17 cellular contexts compared by ENCODE assay signal in the genomic region with DNA sequence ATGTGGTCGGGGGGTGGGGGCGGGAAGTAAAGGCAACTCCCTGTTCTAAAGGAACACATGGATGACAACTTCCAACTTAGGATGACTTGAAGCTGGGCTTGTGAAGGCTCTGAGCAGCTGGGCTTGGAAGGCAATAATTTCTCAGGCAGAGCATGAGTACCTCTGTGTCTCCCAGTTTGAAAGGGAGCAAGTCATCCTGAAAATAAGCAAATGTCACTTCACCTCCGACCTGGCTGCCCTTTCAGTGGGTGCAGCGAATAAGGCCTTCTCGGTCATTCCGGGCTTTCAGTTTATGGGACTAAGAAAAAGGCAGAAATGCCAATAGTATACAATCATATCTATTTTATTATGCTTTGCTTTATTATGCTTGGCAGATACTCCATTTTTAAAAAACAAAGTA. TPM values are rescaled to one million over a fixed set of nuclear protein-coding genes. Genes with fewer than 3 reads are reported as not detected.
DNase-seq lines count a peak whose midpoint lies in the region; ATAC-seq, FAIRE-seq and TF ChIP-seq lines count a peak whose summit lies in the region.
"Had no signal": no experiment of that assay in that cellular context is flagged by ENCODE, and none has a peak within 500 bp of the region (broad histone marks: within the 10 kb centered on the region; RNA-seq: fewer than 3 reads in every experiment).

No MANE protein-coding gene starts in this region.

- TF ChIP-seq POLR2A in K562 (conservative IDR thresholded peaks at IDR 0.05): no peak
- no peak for TF ChIP-seq POLR2A in esophagus squamous epithelium (IDR thresholded peaks at IDR 0.05)

- peaks cover 4% of the 10 kb centered on the region for H3K9me1 ChIP-seq in K562 (ENCODE audit: control insufficient read depth, insufficient read depth, low read length)

- no peaks in the 10 kb centered on the region for H3K36me3 ChIP-seq in ACC112 (ENCODE audit: insufficient read depth, low read length)
- no peaks in the 10 kb centered on the region for H3K36me3 ChIP-seq in K562 (ENCODE audit: control insufficient read depth, insufficient read depth, low read length)
- H3K36me3 ChIP-seq in MM.1S (replicated peaks; ENCODE audit: insufficient read depth, low read length): no peaks in the 10 kb centered on the region
- no peaks in the 10 kb centered on the region for H3K36me3 ChIP-seq in esophagus squamous epithelium
- H3K36me3 ChIP-seq: right atrium auricular region had no signal

- no peaks in the 10 kb centered on the region for H3F3A ChIP-seq in MM.1S (ENCODE audit: insufficient read depth, low read length)

- TF ChIP-seq EP300 in K562 (IDR thresholded peaks at IDR 0.05; ENCODE audit: low read length): no peak

- H2AFZ ChIP-seq in ACC112 (ENCODE audit: low read length, unreplicated experiment) (no peak overlapping the region), K562 (ENCODE audit: low read depth, low read length) (peak overlapping the region; percentile 48; the same call in 1 of the 2 replicates), MM.1S (ENCODE audit: low read length) (no peak overlapping the region)

- TF ChIP-seq RAD21 in K562 (CRISPR knock-in tag; conservative IDR thresholded peaks at IDR 0.05 in 1 of 2, IDR thresholded peaks at IDR 0.05 in 1 of 2): no peak

- no TSS peak for BruUV-seq in K562 (replicated peaks; lab: Mats Ljungman, UMichigan)

- H3K4me2 ChIP-seq in K562 (ENCODE audit: insufficient read depth, low read length) (no peak overlapping the region), MM.1S (ENCODE audit: low read depth, low read length) (no peak overlapping the region)

- POLR2A ChIA-PET in K562 (lab: Yijun Ruan, JAX): interaction anchor here (0.6 to 0.9 kb wide), 2 partner anchors 40 to 60 kb away, joined by 3 read pairs; no protein-coding TSS in a partner anchor

- intact Hi-C loops in K562 (cut with micrococcal nuclease) (no loop called here), esophagus squamous epithelium (cut with DNase I) (no loop called here)

- H3K9me3 ChIP-seq in K562 (replicated peaks; ENCODE audit: control insufficient read depth, insufficient read depth, low read depth, low read length): peaks cover 13% of the 10 kb centered on the region
- H3K9me3 ChIP-seq in MM.1S (replicated peaks; ENCODE audit: insufficient read depth, low read length): no peaks in the 10 kb centered on the region
- no peaks in the 10 kb centered on the region for H3K9me3 ChIP-seq in esophagus squamous epithelium

- H3K4me3 ChIP-seq in ACC112 (ENCODE audit: low read depth, low read length): peak overlapping the region; percentile 22; the same call in 1 of the 2 replicates
- no peak overlapping the region for H3K4me3 ChIP-seq in K562
- no peak overlapping the region for H3K4me3 ChIP-seq in MM.1S (ENCODE audit: low read length)
- no peak overlapping the region for H3K4me3 ChIP-seq in esophagus squamous epithelium
- H3K4me3 ChIP-seq: right atrium auricular region had no signal

- H3K27ac ChIP-seq in ACC112 (ENCODE audit: low read depth, low read length) (peak overlapping the region; percentile 92), K562 (ENCODE audit: extremely low read depth, low read depth, low read length) (peak overlapping the region; percentile 20; the same call in 2 of the 3 replicates), MM.1S (ENCODE audit: low read length) (no peak overlapping the region), esophagus squamous epithelium (no peak overlapping the region)
- H3K27ac ChIP-seq: right atrium auricular region had no signal

- in situ Hi-C loops in K562 (cut with MboI): no loop called here

- no peak for FAIRE-seq in K562 (lab: Jason Lieb, UNC)
- FAIRE-seq: G401.6, HepG2 had no signal

- H3K79me2 ChIP-seq in ACC112 (ENCODE audit: control insufficient read depth, insufficient read depth, low read length, unreplicated experiment) (no peaks in the 10 kb centered on the region), K562 (ENCODE audit: control insufficient read depth, insufficient read depth, low read length) (no peaks in the 10 kb centered on the region), MM.1S (ENCODE audit: low read length) (no peaks in the 10 kb centered on the region)

- CTCF ChIA-PET in K562 (lab: Yijun Ruan, JAX; ENCODE audit: low intra/inter-chr PET ratio): no interaction called here

- H3K9me2 ChIP-seq in MM.1S (replicated peaks; ENCODE audit: insufficient read depth, low read length): no peaks in the 10 kb centered on the region

- H3K9ac ChIP-seq in K562 (ENCODE audit: insufficient read depth in 1 of 2, low read depth in 2 of 2, low read length in 2 of 2): no peak overlapping the region
- no peak overlapping the region for H3K9ac ChIP-seq in MM.1S (ENCODE audit: low read length)

- H3K4me1 ChIP-seq in ACC112 (ENCODE audit: control insufficient read depth, insufficient read depth, low read length, unreplicated experiment) (peaks cover 33% of the 10 kb centered on the region), K562 (replicated peaks in 1 of 2; ENCODE audit: control insufficient read depth in 2 of 2, insufficient read depth in 2 of 2, low read length in 2 of 2) (peaks cover 18 to 38% of the 10 kb centered on the region in 2 experiments), MM.1S (ENCODE audit: low read length) (no peaks in the 10 kb centered on the region), esophagus squamous epithelium (peaks cover 0 to 14% (median 6%) of the 10 kb centered on the region in 3 donors)

- peak; percentile 50 for DNase-seq in EL
- DNase-seq in K562 (ENCODE audit: extremely low read depth in 1 of 4, low spot score in 3 of 4): peak in 1 of 4 experiments; percentile 3
- DNase-seq in mesenteric fat pad (ENCODE audit: low spot score): peak; percentile 11
- no peak for DNase-seq in MM.1S
- DNase-seq in NCI-H1417 treated with DMSO at 0.1 percent for 48 hours (lab: John Stamatoyannopoulos, UW): no peak
- no peak for DNase-seq in esophagus squamous epithelium (lab: John Stamatoyannopoulos, UW)
- no peak for DNase-seq in hippocampal formation (lab: John Stamatoyannopoulos, UW)
- DNase-seq: activated CD4-positive, CD25-positive, alpha-beta regulatory T cell treated with anti-CD3 and anti-CD28 coated beads, Interleukin-2, amount 50 U/mL, for 72 hours; effector memory CD8-positive, alpha-beta T cell; left colon; NCI-H524 treated with DMSO at 0.1 percent for 48 hours had no signal

- no peak for ATAC-seq in K562
- ATAC-seq: effector memory CD8-positive, alpha-beta T cell; HepG2; left colon had no signal

- 78% methylated on average over 6 of the region's 6 CpGs for WGBS in K562 (ENCODE audit: insufficient coverage, low coverage, missing lambda C conversion rate)
- 93 to 94% methylated on average over 4 to 6 of the region's 6 CpGs for WGBS in esophagus squamous epithelium, 2 donors

- H3K27me3 ChIP-seq in ACC112 (ENCODE audit: insufficient read depth, low read length) (no peaks in the 10 kb centered on the region), K562 (ENCODE audit: control insufficient read depth in 2 of 2, insufficient read depth in 2 of 2, low read length in 2 of 2) (no peaks in the 10 kb centered on the region), MM.1S (replicated peaks; ENCODE audit: insufficient read depth, low read length) (no peaks in the 10 kb centered on the region), esophagus squamous epithelium (peaks cover 0 to 4% (median 0%) of the 10 kb centered on the region in 4 donors)
- H3K27me3 ChIP-seq: right atrium auricular region had no signal

- H4K20me1 ChIP-seq in K562 (replicated peaks; ENCODE audit: control insufficient read depth, insufficient read depth, low read length): no peaks in the 10 kb centered on the region
- no peaks in the 10 kb centered on the region for H4K20me1 ChIP-seq in MM.1S (ENCODE audit: insufficient read depth, low read length)

- TF ChIP-seq CTCF in K562 (IDR thresholded peaks at IDR 0.05 in 2 of 3, conservative IDR thresholded peaks at IDR 0.05 in 1 of 3; ENCODE audit: insufficient read depth in 2 of 3, low read depth in 1 of 3, low read length in 3 of 3) (no peak), MM.1S (IDR thresholded peaks at IDR 0.05; ENCODE audit: low read length) (no peak), esophagus squamous epithelium (IDR thresholded peaks at IDR 0.05) (no peak)

RNA-seq across cellular contexts. Expression of gene ADAMTS14, which starts 15.3 kb away (rescaled TPM):
- total RNA-seq in K562 (2011; cell fraction: chromatin; rRNA removed; ENCODE audit: low replicate concordance): 66.8 and 209 TPM in 2 replicates
- 115 and 150 TPM in 2 replicates for total RNA-seq in K562 (2011; cell fraction: nucleolus; rRNA removed)
- total RNA-seq in K562 (2011; cell fraction: nucleoplasm; rRNA removed): 67.9 and 80.6 TPM in 2 replicates
- total RNA-seq in K562 (2014; rRNA removed): 15.9 and 23.8 TPM in 2 replicates
- 4.3 and 6.3 TPM in 2 replicates for total RNA-seq in K562 (2014; rRNA removed; fragmentation: Illumina TruSeq; extraction: Trizol)
- 15.3 and 15.4 TPM in 2 replicates for total RNA-seq in K562 (2015; rRNA removed; fragmentation: Illumina TruSeq; extraction: Trizol)
- total RNA-seq in K562 (2021): 30.4 and 31.7 TPM in 2 replicates
- 37.4 and 45.4 TPM in 2 replicates for polyA plus RNA-seq in K562 (2011; rRNA removed)
- polyA plus RNA-seq in K562 (2011; cell fraction: cytosol; rRNA removed): 27.2 and 39.3 TPM in 2 replicates
- polyA plus RNA-seq in K562 (2011; cell fraction: nucleus; rRNA removed): 187 and 443 TPM in 2 replicates
- 30.9 and 86.2 TPM in 2 replicates for polyA plus RNA-seq in K562 (2012)
- 20.3 and 24.1 TPM in 2 replicates for polyA plus RNA-seq in K562 (2014; fragmentation: Illumina TruSeq; extraction: Trizol)
- under 1 TPM; 0.04 to 0.27 TPM for polyA plus RNA-seq in K562 (2014; fragmentation: Nextera tagmentation; extraction: Ambion mirVana)
- polyA plus RNA-seq in K562 (2014; rRNA removed): 32.7 and 35.9 TPM in 2 replicates
- polyA minus RNA-seq in K562 (2011; rRNA and poly(A)+ RNA removed): 8.4 and 15.8 TPM in 2 replicates
- polyA minus RNA-seq in K562 (2011; cell fraction: cytosol; rRNA and poly(A)+ RNA removed): 15.8 and 16.4 TPM in 2 replicates
- 55.8 and 81.5 TPM in 2 replicates for polyA minus RNA-seq in K562 (2011; cell fraction: nucleus; rRNA and poly(A)+ RNA removed)
- 0.61 TPM for total RNA-seq in mesenteric fat pad
- total RNA-seq in esophagus squamous epithelium: under 1 TPM in 3 of 4 donors, not detected in 1; 0.23 to 0.75 (median 0.38) TPM
- total RNA-seq: mononuclear cell, right atrium auricular region had no signal

RNA-seq across cellular contexts. Expression of gene PRF1, which starts 54.5 kb away (rescaled TPM):
- total RNA-seq in K562 (2011; cell fraction: chromatin; rRNA removed; ENCODE audit: low replicate concordance): 4.3 and 18.7 TPM in 2 replicates
- 12.1 and 22.3 TPM in 2 replicates for total RNA-seq in K562 (2011; cell fraction: nucleolus; rRNA removed)
- total RNA-seq in K562 (2011; cell fraction: nucleoplasm; rRNA removed): 11.3 and 24.4 TPM in 2 replicates
- total RNA-seq in K562 (2014; rRNA removed): 4.9 and 5.3 TPM in 2 replicates
- total RNA-seq in K562 (2014; rRNA removed; fragmentation: Illumina TruSeq; extraction: Trizol): 4.3 and 5.4 TPM in 2 replicates
- total RNA-seq in K562 (2015; rRNA removed; fragmentation: Illumina TruSeq; extraction: Trizol): 6.4 and 7.9 TPM in 2 replicates
- 8.6 and 9.0 TPM in 2 replicates for total RNA-seq in K562 (2021)
- polyA plus RNA-seq in K562 (2011; rRNA removed): 0.84 and 4.3 TPM in 2 replicates
- polyA plus RNA-seq in K562 (2011; cell fraction: cytosol; rRNA removed): 0.52 and 10.6 TPM in 2 replicates
- 1.3 and 11.4 TPM in 2 replicates for polyA plus RNA-seq in K562 (2011; cell fraction: nucleus; rRNA removed)
- polyA plus RNA-seq in K562 (2012): 21.1 and 32.3 TPM in 2 replicates
- polyA plus RNA-seq in K562 (2014; fragmentation: Illumina TruSeq; extraction: Trizol): 6.4 and 10.7 TPM in 2 replicates
- polyA plus RNA-seq in K562 (2014; fragmentation: Nextera tagmentation; extraction: Ambion mirVana): 1 to 10 TPM; 6.3 to 7.4 TPM
- polyA plus RNA-seq in K562 (2014; rRNA removed): 3.2 and 3.8 TPM in 2 replicates
- 0.45 and 13.7 TPM in 2 replicates for polyA minus RNA-seq in K562 (2011; rRNA and poly(A)+ RNA removed)
- 12.9 TPM in 1 of 2 replicates, not detected in the other for polyA minus RNA-seq in K562 (2011; cell fraction: cytosol; rRNA and poly(A)+ RNA removed)
- 0.44 and 3.0 TPM in 2 replicates for polyA minus RNA-seq in K562 (2011; cell fraction: nucleus; rRNA and poly(A)+ RNA removed)
- total RNA-seq in mesenteric fat pad: 4.0 TPM
- total RNA-seq in esophagus squamous epithelium: 1 to 10 TPM in 3 of 4 donors, under 1 TPM in 1; 0.26 to 7.3 (median 6.5) TPM
- total RNA-seq: SK-MEL-5 had no signal

Comparison
In these comparisons a context has a peak if more than half of its experiments do, and no peak if none do; other contexts are left out.
1. H3K27ac ChIP-seq: peak in ACC112 (single experiment) and K562 (single experiment); none in MM.1S (single experiment) and esophagus squamous epithelium (0 of 4).
2. DNase-seq: peak in EL (single experiment) and mesenteric fat pad (single experiment); none in MM.1S (single experiment), NCI-H1417 treated with DMSO at 0.1 percent for 48 hours (single experiment), esophagus squamous epithelium (single experiment) and hippocampal formation (0 of 2).